Comparison of ENCODE assay signal across 1 cellular context in the genomic region with DNA sequence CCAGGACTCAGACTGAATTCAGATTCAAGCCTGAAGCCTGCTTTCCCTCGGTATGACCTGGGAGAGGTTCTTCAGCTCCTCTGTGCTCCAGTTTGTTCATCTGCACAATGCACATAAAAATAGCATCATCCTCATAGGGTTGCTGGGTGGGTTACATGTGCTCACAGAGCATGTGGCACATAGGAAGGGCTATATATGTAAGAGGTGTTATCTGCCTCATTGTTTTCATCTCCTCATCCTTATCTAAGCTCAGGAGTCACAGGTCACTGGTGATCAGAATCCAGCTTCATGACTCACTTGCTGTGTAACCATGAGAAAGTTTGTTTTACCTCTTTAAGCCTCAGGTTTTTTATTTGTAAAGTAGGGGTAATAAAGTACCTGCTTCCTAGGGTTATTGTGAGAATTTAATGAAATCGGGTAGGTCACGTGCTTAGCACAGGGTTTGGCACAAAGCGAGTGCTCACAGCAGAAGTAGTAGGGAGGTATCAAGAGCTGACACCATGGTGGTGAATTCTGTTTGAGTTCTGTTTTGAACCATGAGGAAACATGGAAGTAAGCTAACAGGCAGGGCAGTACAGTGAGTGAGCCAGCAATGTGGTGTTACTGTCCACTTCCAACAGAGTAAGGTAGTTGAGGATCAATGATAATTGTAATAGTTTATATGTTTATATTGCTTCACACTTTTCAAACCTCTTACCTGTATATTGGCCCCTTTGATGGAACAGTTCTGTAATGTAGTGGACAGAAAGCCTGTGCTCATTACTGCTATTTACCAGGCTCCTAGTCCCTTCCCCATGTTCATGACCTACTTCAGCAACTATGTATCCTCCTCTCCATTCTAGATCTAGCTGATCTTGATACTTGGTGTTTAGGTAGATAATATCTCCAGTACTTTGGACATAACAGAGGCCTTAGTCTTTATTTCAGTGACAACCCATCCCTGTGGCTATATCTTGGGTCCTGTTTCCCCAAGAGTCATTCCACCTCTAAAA.
TF ChIP-seq lines count a peak whose summit lies in the region.

No MANE protein-coding gene starts in this region.

TF ChIP-seq in K562, 482 proteins besides CTCF, POLR2A, EP300 and RAD21 (continued from another document):
- TF ChIP-seq JUND (IDR thresholded peaks at IDR 0.05; ENCODE audit: borderline replicate concordance, low read depth, low read length) (peak; percentile 67; the same call in 1 of the 2 replicates), JUND (tag; IDR thresholded peaks at IDR 0.05; ENCODE audit: borderline replicate concordance, low read depth, low read length) (peak; percentile 55; the same call in 2 of the 3 replicates), NCOA4 (IDR thresholded peaks at IDR 0.05; ENCODE audit: partially characterized antibody) (no peak), CHD2 (IDR thresholded peaks at IDR 0.05; ENCODE audit: low read depth, low read length) (no peak), FOSL1 (tag; conservative IDR thresholded peaks at IDR 0.05) (peak; percentile 77), NR2C2 (CRISPR knock-in tag; IDR thresholded peaks at IDR 0.05) (no peak), NR2C2 (tag; IDR thresholded peaks at IDR 0.05) (peak; percentile 59), HCFC1 (IDR thresholded peaks at IDR 0.05; ENCODE audit: low read depth, low read length) (no peak), ARID1B (IDR thresholded peaks at IDR 0.05) (peak; percentile 49), PHTF2 (CRISPR knock-in tag; IDR thresholded peaks at IDR 0.05) (no peak), ZNF134 (CRISPR knock-in tag; conservative IDR thresholded peaks at IDR 0.05) (no peak), ZNF133 (CRISPR knock-in tag; IDR thresholded peaks at IDR 0.05) (no peak), NFIC (IDR thresholded peaks at IDR 0.05) (no peak), BACH1 (tag; IDR thresholded peaks at IDR 0.05) (no peak), NR2C1 (IDR thresholded peaks at IDR 0.05) (no peak), NR2C1 (tag; IDR thresholded peaks at IDR 0.05) (peak; percentile 63), KLF13 (tag; IDR thresholded peaks at IDR 0.05; ENCODE audit: borderline replicate concordance, low read depth) (no peak)
- TF ChIP-seq, protein P1, sequence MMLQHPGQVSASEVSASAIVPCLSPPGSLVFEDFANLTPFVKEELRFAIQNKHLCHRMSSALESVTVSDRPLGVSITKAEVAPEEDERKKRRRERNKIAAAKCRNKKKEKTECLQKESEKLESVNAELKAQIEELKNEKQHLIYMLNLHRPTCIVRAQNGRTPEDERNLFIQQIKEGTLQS (IDR thresholded peaks at IDR 0.05) = peak; percentile 64
- TF ChIP-seq, protein P1 (CRISPR knock-in tag; conservative IDR thresholded peaks at IDR 0.05) = no peak
- TF ChIP-seq, protein P2, sequence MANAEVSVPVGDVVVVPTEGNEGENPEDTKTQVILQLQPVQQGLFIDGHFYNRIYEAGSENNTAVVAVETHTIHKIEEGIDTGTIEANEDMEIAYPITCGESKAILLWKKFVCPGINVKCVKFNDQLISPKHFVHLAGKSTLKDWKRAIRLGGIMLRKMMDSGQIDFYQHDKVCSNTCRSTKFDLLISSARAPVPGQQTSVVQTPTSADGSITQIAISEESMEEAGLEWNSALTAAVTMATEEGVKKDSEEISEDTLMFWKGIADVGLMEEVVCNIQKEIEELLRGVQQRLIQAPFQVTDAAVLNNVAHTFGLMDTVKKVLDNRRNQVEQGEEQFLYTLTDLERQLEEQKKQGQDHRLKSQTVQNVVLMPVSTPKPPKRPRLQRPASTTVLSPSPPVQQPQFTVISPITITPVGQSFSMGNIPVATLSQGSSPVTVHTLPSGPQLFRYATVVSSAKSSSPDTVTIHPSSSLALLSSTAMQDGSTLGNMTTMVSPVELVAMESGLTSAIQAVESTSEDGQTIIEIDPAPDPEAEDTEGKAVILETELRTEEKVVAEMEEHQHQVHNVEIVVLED (CRISPR knock-in tag; IDR thresholded peaks at IDR 0.05) = no peak
- TF ChIP-seq, protein P3, sequence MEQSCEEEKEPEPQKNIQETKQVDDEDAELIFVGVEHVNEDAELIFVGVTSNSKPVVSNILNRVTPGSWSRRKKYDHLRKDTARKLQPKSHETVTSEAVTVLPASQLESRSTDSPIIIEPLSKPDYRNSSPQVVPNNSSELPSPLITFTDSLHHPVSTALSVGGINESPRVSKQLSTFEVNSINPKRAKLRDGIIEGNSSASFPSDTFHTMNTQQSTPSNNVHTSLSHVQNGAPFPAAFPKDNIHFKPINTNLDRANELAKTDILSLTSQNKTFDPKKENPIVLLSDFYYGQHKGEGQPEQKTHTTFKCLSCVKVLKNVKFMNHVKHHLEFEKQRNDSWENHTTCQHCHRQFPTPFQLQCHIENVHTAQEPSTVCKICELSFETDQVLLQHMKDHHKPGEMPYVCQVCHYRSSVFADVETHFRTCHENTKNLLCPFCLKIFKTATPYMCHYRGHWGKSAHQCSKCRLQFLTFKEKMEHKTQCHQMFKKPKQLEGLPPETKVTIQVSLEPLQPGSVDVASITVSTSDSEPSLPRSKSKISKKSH (CRISPR knock-in tag; IDR thresholded peaks at IDR 0.05) = no peak
- TF ChIP-seq, protein P4, sequence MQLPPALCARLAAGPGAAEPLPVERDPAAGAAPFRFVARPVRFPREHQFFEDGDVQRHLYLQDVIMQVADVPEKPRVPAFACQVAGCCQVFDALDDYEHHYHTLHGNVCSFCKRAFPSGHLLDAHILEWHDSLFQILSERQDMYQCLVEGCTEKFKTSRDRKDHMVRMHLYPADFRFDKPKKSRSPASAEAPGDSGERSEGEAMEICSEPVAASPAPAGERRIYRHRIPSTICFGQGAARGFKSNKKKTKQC (CRISPR knock-in tag; IDR thresholded peaks at IDR 0.05) = no peak
- TF ChIP-seq, protein P5, sequence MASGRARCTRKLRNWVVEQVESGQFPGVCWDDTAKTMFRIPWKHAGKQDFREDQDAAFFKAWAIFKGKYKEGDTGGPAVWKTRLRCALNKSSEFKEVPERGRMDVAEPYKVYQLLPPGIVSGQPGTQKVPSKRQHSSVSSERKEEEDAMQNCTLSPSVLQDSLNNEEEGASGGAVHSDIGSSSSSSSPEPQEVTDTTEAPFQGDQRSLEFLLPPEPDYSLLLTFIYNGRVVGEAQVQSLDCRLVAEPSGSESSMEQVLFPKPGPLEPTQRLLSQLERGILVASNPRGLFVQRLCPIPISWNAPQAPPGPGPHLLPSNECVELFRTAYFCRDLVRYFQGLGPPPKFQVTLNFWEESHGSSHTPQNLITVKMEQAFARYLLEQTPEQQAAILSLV (tag; IDR thresholded peaks at IDR 0.05) = no peak
- TF ChIP-seq, protein P6, sequence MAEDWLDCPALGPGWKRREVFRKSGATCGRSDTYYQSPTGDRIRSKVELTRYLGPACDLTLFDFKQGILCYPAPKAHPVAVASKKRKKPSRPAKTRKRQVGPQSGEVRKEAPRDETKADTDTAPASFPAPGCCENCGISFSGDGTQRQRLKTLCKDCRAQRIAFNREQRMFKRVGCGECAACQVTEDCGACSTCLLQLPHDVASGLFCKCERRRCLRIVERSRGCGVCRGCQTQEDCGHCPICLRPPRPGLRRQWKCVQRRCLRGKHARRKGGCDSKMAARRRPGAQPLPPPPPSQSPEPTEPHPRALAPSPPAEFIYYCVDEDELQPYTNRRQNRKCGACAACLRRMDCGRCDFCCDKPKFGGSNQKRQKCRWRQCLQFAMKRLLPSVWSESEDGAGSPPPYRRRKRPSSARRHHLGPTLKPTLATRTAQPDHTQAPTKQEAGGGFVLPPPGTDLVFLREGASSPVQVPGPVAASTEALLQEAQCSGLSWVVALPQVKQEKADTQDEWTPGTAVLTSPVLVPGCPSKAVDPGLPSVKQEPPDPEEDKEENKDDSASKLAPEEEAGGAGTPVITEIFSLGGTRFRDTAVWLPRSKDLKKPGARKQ (CRISPR knock-in tag; IDR thresholded peaks at IDR 0.05) = no peak
